32 cellular contexts compared by ENCODE assay signal in the genomic region with DNA sequence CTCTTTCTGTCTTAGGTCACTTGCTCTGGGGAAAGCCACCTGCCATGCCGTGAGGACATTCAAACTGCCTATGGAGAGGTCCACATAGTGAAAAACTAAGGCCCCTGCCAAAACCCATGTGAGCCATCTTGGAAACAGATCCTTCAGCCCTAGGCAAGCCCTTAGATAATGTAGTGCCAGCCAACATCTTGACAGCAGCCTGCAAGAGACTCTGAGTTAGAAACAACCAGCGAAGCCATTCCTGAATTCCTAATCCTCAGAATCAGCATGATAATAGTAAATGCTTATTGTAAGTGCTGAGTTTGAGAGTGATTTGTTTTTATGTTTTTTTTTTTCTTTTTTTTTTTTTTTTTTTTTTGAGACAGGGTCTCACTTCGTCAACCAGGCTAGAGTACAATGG.
"Had no signal": no experiment of that assay in that cellular context is flagged by ENCODE, and none has a peak within 500 bp of the region (broad histone marks: within the 10 kb centered on the region; RNA-seq: fewer than 3 reads in every experiment).

No MANE protein-coding gene starts in this region.

- H3K9me3 Mint-ChIP-seq: activated naive CD4-positive, alpha-beta T cell treated with anti-CD3 and anti-CD28 coated beads, Interleukin-2, amount 10 ng/mL, durations not matched to agents 7 days and 5 days; activated naive CD8-positive, alpha-beta T cell treated with anti-CD3 and anti-CD28 coated beads, Interleukin-2, amount 10 ng/mL, durations not matched to agents 7 days and 5 days; central memory CD8-positive, alpha-beta T cell had no signal

- H3K4me2 ChIP-seq: PC-9 had no signal

- H3K9me3 ChIP-seq: ascending aorta, MG63 had no signal

- H3K4me3 ChIP-seq: ascending aorta, cardiac muscle cell, coronary artery, MG63, PC-9 had no signal

- H3K27me3 ChIP-seq: ascending aorta, cardiac muscle cell, MG63 had no signal

- H3K4me1 Mint-ChIP-seq: activated naive CD4-positive, alpha-beta T cell treated with anti-CD3 and anti-CD28 coated beads, Interleukin-2, amount 10 ng/mL, durations not matched to agents 7 days and 5 days; central memory CD8-positive, alpha-beta T cell had no signal

- H3K4me3 Mint-ChIP-seq: activated CD8-positive, alpha-beta T cell treated with anti-CD3 and anti-CD28 coated beads, Interleukin-2, amount 10 ng/mL, durations not matched to agents 7 days and 5 days; activated naive CD4-positive, alpha-beta T cell treated with anti-CD3 and anti-CD28 coated beads, Interleukin-2, amount 10 ng/mL, durations not matched to agents 7 days and 5 days; activated naive CD8-positive, alpha-beta T cell treated with anti-CD3 and anti-CD28 coated beads, Interleukin-2, amount 10 ng/mL, durations not matched to agents 7 days and 5 days; central memory CD8-positive, alpha-beta T cell had no signal

- H3K36me3 ChIP-seq: cardiac muscle cell had no signal

- H2AFZ ChIP-seq: PC-9 had no signal

- H3K27me3 Mint-ChIP-seq: activated naive CD4-positive, alpha-beta T cell treated with anti-CD3 and anti-CD28 coated beads, Interleukin-2, amount 10 ng/mL, durations not matched to agents 7 days and 5 days; activated naive CD8-positive, alpha-beta T cell treated with anti-CD3 and anti-CD28 coated beads, Interleukin-2, amount 10 ng/mL, durations not matched to agents 7 days and 5 days; central memory CD8-positive, alpha-beta T cell had no signal

- H3K27ac ChIP-seq: ascending aorta, cardiac muscle cell, coronary artery, PC-9, VCaP had no signal

- ATAC-seq: activated CD8-positive, alpha-beta T cell treated with anti-CD3 and anti-CD28 coated beads, Interleukin-2, amount 10 ng/mL, durations not matched to agents 7 days and 5 days; SK-N-SH treated with all-trans-retinoic acid at 6 μM for 48 hours had no signal

- DNase-seq: activated CD4-positive, alpha-beta T cell treated with anti-CD3 and anti-CD28 coated beads for 1 hour; activated CD4-positive, alpha-beta T cell treated with anti-CD3 and anti-CD28 coated beads for 48 hours; activated CD4-positive, CD25-positive, alpha-beta regulatory T cell; activated CD8-positive, alpha-beta memory T cell treated with anti-CD3 and anti-CD28 coated beads, Interleukin-2, amount 50 U/mL, for 4 hours; activated CD8-positive, alpha-beta T cell treated with anti-CD3 and anti-CD28 coated beads, Interleukin-2, amount 10 ng/mL, durations not matched to agents 7 days and 5 days; activated effector memory CD4-positive, alpha-beta T cell treated with Interleukin-2 at 50 U/mL for 16 hours; activated naive CD4-positive, alpha-beta T cell treated with anti-CD3 and anti-CD28 coated beads, Interleukin-2, amount 10 ng/mL, durations not matched to agents 7 days and 5 days; activated naive CD8-positive, alpha-beta T cell treated with anti-CD3 and anti-CD28 coated beads, Interleukin-2, amount 10 ng/mL, durations not matched to agents 7 days and 5 days; activated T-cell treated with anti-CD3 and anti-CD28 coated beads, Interleukin-2, amount 50 U/mL, for 48 hours; amygdala; Kasumi-1; KBM-7; NCI-H1048; NCI-H1105 treated with DMSO at 0.1 percent for 48 hours; NCI-H1436; NCI-H1694; NCI-H1930; NCI-H345; NCI-H524 treated with DMSO at 0.1 percent for 48 hours; NK-92 treated with Interleukin-12 subunit alpha and Interleukin-12 subunit beta, amount 100 ng/mL, for 24 hours; PC-9; SHP77 treated with DMSO at 0.1 percent for 48 hours; T-helper 1 cell; T-helper 2 cell; T-helper 9 cell had no signal

- H3K27ac Mint-ChIP-seq: activated CD8-positive, alpha-beta T cell treated with anti-CD3 and anti-CD28 coated beads, Interleukin-2, amount 10 ng/mL, durations not matched to agents 7 days and 5 days; activated naive CD4-positive, alpha-beta T cell treated with anti-CD3 and anti-CD28 coated beads, Interleukin-2, amount 10 ng/mL, durations not matched to agents 7 days and 5 days; activated naive CD8-positive, alpha-beta T cell treated with anti-CD3 and anti-CD28 coated beads, Interleukin-2, amount 10 ng/mL, durations not matched to agents 7 days and 5 days had no signal

- H3K4me1 ChIP-seq: ascending aorta had no signal
